In the genomic region with DNA sequence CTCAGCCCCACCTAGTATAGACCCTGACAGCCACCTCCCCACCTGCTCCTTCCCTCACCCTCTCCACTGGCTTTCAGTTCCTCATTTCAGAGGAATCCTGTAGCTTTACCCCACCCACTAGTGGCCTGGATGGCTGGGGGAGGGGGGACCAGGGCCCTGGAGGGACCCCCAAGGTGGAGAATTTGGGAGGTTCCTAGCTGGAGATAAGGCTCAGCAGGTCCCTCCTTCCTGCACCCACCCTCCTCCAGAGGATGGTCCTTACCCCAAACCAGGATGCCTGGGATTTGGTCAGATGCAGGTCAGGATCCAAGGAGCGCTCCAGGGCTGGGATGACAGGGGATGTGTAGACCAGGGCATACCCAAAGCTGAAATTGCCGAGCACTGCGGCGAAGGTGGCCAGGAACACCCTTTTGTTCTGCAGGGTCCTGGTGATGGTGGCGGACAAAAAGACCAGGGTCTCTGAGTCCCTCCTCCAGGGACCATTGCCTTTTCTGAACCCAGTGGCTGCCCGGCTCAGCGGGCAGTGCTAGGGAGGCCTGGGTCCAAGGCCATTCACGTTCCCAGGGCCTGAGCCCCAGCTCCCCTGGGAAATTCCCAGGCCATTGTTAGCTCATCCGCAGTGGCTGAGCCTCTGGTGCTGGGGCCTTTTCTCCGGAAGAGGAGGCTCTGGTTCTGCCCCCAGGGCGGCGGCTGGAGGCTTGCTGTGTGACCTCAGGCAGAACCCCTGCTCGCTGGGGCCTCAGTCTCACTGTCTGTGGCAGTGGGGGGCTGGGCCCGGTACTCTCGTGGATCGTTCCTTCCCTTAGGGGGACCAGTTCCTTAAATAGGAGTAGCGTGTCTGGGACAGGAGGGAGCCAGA, we compare ENCODE assay signal across 6 cellular contexts. TPM values are rescaled to one million over a fixed set of nuclear protein-coding genes. Genes with fewer than 3 reads are reported as not detected.
A peak's percentile ranks its signal among the peaks of the same experiment; 100 is the strongest.
DNase-seq lines count a peak whose midpoint lies in the region; ATAC-seq, FAIRE-seq and TF ChIP-seq lines count a peak whose summit lies in the region.

No MANE protein-coding gene starts in this region.

- no peaks in the 10 kb centered on the region for H3K9me3 ChIP-seq in A673 (ENCODE audit: low read depth, low read length, poor library complexity, severe bottlenecking)
- H3K9me3 ChIP-seq in Karpas-422 (ENCODE audit: low read length) = no peaks in the 10 kb centered on the region
- no peaks in the 10 kb centered on the region for H3K9me3 ChIP-seq in duodenal mucosa (ENCODE audit: control insufficient read depth in 1 of 2, low read length in 2 of 2)
- no peaks in the 10 kb centered on the region for H3K9me3 ChIP-seq in pancreas

- no peak overlapping the region for H3K27ac ChIP-seq in A673 (ENCODE audit: low read depth, low read length, poor library complexity, severe bottlenecking)
- peak overlapping the region; percentile 66 for H3K27ac ChIP-seq in Karpas-422 (ENCODE audit: low read length)
- no peak overlapping the region for H3K27ac ChIP-seq in duodenal mucosa (ENCODE audit: low read depth, low read length)
- peak overlapping the region in 2 of 4 donors; percentile 10 to 36 for H3K27ac ChIP-seq in pancreas

- H3K9me2 ChIP-seq in Karpas-422 (replicated peaks; ENCODE audit: insufficient read depth, low read length) = no peaks in the 10 kb centered on the region

- H3K9ac ChIP-seq in Karpas-422 (ENCODE audit: low read length) = peak overlapping the region; percentile 78
- no peak overlapping the region for H3K9ac ChIP-seq in duodenal mucosa (ENCODE audit: low read depth in 1 of 2, low read length in 2 of 2)

- intact Hi-C loops in A673 (cut with micrococcal nuclease; ENCODE audit: unreplicated experiment) (no loop called here), pancreas (cut with DNase I) (no loop called here)

- H3K4me2 ChIP-seq in Karpas-422 (ENCODE audit: low read depth, low read length, poor library complexity, severe bottlenecking) = peak overlapping the region; percentile 80

- POLR2A ChIA-PET in A673 (lab: Charles Lee; ENCODE audit: low non-redundant PET) = no interaction called here

- WGBS in pancreas, 2 donors = 37 to 42% methylated on average over 17 of the region's 17 CpGs

- no TSS peak for BruUV-seq in A673 (replicated peaks; lab: Mats Ljungman, UMichigan)

- peak overlapping the region; percentile 46 for H3K4me3 ChIP-seq in A673 (ENCODE audit: low read depth, low read length, poor library complexity, severe bottlenecking)
- peak overlapping the region; percentile 79 for H3K4me3 ChIP-seq in Karpas-422 (ENCODE audit: low read length)
- H3K4me3 ChIP-seq in duodenal mucosa (ENCODE audit: low read depth in 1 of 2, low read length in 2 of 2) = peak overlapping the region; percentile 64 to 67
- H3K4me3 ChIP-seq in pancreas = peak overlapping the region; percentile 2 to 58 (median 32)

- H3K79me2 ChIP-seq in Karpas-422 (ENCODE audit: low read length) = peaks cover 8% of the 10 kb centered on the region; the same call in 1 of the 2 replicates

- TF ChIP-seq CTCF in A673 (conservative IDR thresholded peaks at IDR 0.05; ENCODE audit: low read depth, low read length) (no peak), pancreas (IDR thresholded peaks at IDR 0.05) (no peak)

- CTCF ChIA-PET in A673 (lab: Charles Lee) = no interaction called here

- FAIRE-seq in pancreas (lab: Jason Lieb, UNC) = no peak

- H3K27me3 ChIP-seq in A673 (replicated peaks; ENCODE audit: insufficient read depth, low read depth, low read length, poor library complexity) (no peaks in the 10 kb centered on the region), Karpas-422 (ENCODE audit: low read length) (no peaks in the 10 kb centered on the region), duodenal mucosa (ENCODE audit: control insufficient read depth in 1 of 2, insufficient read depth in 2 of 2, low read length in 2 of 2) (peaks cover 0 to 9% of the 10 kb centered on the region in 2 donors), pancreas (no peaks in the 10 kb centered on the region)

- ATAC-seq in GM19324 (IDR thresholded peaks at IDR 0.05; ENCODE audit: low FRiP score, unreplicated experiment) (peak; percentile 22), pancreas (peak; percentile 2 to 54 (median 28))

- DNase-seq in A673 (ENCODE audit: low spot score) = no peak
- DNase-seq in Karpas-422 = peak; percentile 82
- DNase-seq in pancreas = peak in 2 of 6 donors; percentile 29 to 73
- DNase-seq in hippocampal formation (lab: John Stamatoyannopoulos, UW) = no peak

- peaks cover 11% of the 10 kb centered on the region for H3K4me1 ChIP-seq in A673 (ENCODE audit: insufficient read depth, low read length, poor library complexity, severe bottlenecking)
- H3K4me1 ChIP-seq in Karpas-422 (ENCODE audit: low read length) = peaks cover 21% of the 10 kb centered on the region
- H3K4me1 ChIP-seq in duodenal mucosa (ENCODE audit: control insufficient read depth in 1 of 2, insufficient read depth in 2 of 2, low read length in 2 of 2) = peaks cover 9 to 11% of the 10 kb centered on the region in 2 donors
- H3K4me1 ChIP-seq in pancreas = peaks cover 0 to 12% (median 0%) of the 10 kb centered on the region in 3 donors

- no peak overlapping the region; the same call in 1 of the 2 replicates for H2AFZ ChIP-seq in Karpas-422 (ENCODE audit: low read length)

- H3K36me3 ChIP-seq in A673 (ENCODE audit: insufficient read depth, low read length, poor library complexity, severe bottlenecking) (no peaks in the 10 kb centered on the region), Karpas-422 (ENCODE audit: insufficient read depth, low read length) (no peaks in the 10 kb centered on the region; the same call in 1 of the 2 replicates), duodenal mucosa (ENCODE audit: control insufficient read depth in 1 of 2, insufficient read depth in 2 of 2, low read length in 2 of 2) (no peaks in the 10 kb centered on the region), pancreas (no peaks in the 10 kb centered on the region)

- peaks cover 7% of the 10 kb centered on the region; the same call in 1 of the 2 replicates for H4K20me1 ChIP-seq in Karpas-422 (ENCODE audit: insufficient read depth, low read depth, low read length)

RNA-seq across cellular contexts. Expression of a gene that starts 0.7 kb away (rescaled TPM):
- 1.8 and 2.7 TPM in 2 replicates for total RNA-seq in A673 (2021)
- total RNA-seq in Karpas-422 (2014; rRNA removed; shearing (Covaris generic); ENCODE audit: low replicate concordance) = 10.6 and 32.0 TPM in 2 replicates
- total RNA-seq in pancreas = 1 to 10 TPM; 1.1 to 6.3 (median 2.7) TPM
- polyA plus RNA-seq in pancreas = 1 to 10 TPM; 5.9 to 6.7 TPM

RNA-seq across cellular contexts. Expression of a gene that starts 18.4 kb away (rescaled TPM):
- 7.8 and 10.6 TPM in 2 replicates for total RNA-seq in A673 (2021)
- total RNA-seq in Karpas-422 (2014; rRNA removed; shearing (Covaris generic); ENCODE audit: low replicate concordance) = 4.5 and 15.3 TPM in 2 replicates
- 10 to 100 TPM; 15.6 to 24.4 (median 17.2) TPM for total RNA-seq in pancreas
- polyA plus RNA-seq in pancreas = 10 to 100 TPM; 25.0 to 26.2 TPM

RNA-seq across cellular contexts. Expression of a gene that starts 46.5 kb away (rescaled TPM):
- total RNA-seq in A673 (2021) (not detected in 2 replicates), pancreas (not detected)
- total RNA-seq in Karpas-422 (2014; rRNA removed; shearing (Covaris generic); ENCODE audit: low replicate concordance) = not detected in 2 replicates
- not detected for polyA plus RNA-seq in pancreas

RNA-seq across cellular contexts. Expression of a gene that starts 56.1 kb away (rescaled TPM):
- total RNA-seq in A673 (2021) (1.3 and 3.1 TPM in 2 replicates), pancreas (1 to 10 TPM; 1.5 to 5.5 (median 2.9) TPM)
- total RNA-seq in Karpas-422 (2014; rRNA removed; shearing (Covaris generic); ENCODE audit: low replicate concordance) = 0.34 and 1.3 TPM in 2 replicates
- 10 to 100 TPM; 13.6 to 18.9 TPM for polyA plus RNA-seq in pancreas

RNA-seq across cellular contexts. Expression of a gene that starts 56.3 kb away (rescaled TPM):
- total RNA-seq in A673 (2021) = 0.06 TPM in 1 of 2 replicates, not detected in the other
- not detected in 2 replicates for total RNA-seq in Karpas-422 (2014; rRNA removed; shearing (Covaris generic); ENCODE audit: low replicate concordance)
- total RNA-seq in pancreas = 1 to 10 TPM; 1.5 to 5.5 (median 2.6) TPM
- 10 to 100 TPM in 1 of 2 donors, 1 to 10 TPM in 1; 9.0 to 12.9 TPM for polyA plus RNA-seq in pancreas
